Comparison of ENCODE assay signal across 15 cellular contexts in the genomic region with DNA sequence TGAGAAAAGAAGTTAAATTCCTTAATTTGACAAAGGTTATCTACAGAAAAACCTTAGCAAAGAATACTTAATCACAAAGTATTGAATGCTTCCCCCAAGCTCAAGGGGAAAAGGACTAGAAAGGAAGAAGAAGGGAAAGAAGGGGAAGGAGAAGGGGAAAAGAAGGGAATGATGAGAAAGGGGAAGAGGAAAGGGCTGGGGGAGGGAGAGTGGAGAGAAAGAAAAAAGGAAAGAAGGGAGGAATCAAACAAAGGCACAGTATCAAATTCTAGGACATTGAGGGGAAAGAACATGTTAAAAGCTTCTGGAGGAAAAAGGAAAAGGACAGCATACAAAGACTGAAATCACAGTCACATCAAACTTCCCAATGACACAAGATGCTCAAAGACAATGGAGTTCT.
DNase-seq lines count a peak whose midpoint lies in the region; ATAC-seq and TF ChIP-seq lines count a peak whose summit lies in the region.
"Had no signal": no experiment of that assay in that cellular context is flagged by ENCODE, and none has a peak within 500 bp of the region (broad histone marks: within the 10 kb centered on the region; RNA-seq: fewer than 3 reads in every experiment).

No MANE protein-coding gene starts in this region.

- H3F3A ChIP-seq in GM23338 (replicated peaks; ENCODE audit: low read depth), result no peaks in the 10 kb centered on the region

- H3K4me3 ChIP-seq in GM23338, result no peak overlapping the region
- H3K4me3 ChIP-seq: BLaER1 treated with 17β-estradiol and CSF1 and Interleukin-3, amounts not matched to agents 10 nM and 100 nM; GM23248 had no signal

- no peaks in the 10 kb centered on the region; the same call in 1 of the 2 replicates for H3K79me2 ChIP-seq in GM23338 (replicated peaks; ENCODE audit: insufficient read depth)

- no peak for TF ChIP-seq CTCF in GM23338 (conservative IDR thresholded peaks at IDR 0.05; ENCODE audit: low read depth in 2 of 2)
- no peak for TF ChIP-seq CTCF in WTC11 (IDR thresholded peaks at IDR 0.05)
- TF ChIP-seq CTCF in endothelial cell (IDR thresholded peaks at IDR 0.05; ENCODE audit: unreplicated experiment), result no peak

- no peaks in the 10 kb centered on the region for H3K27me3 Mint-ChIP-seq in GM23338 (ENCODE audit: insufficient read depth, low read depth, poor library complexity)
- H3K27me3 Mint-ChIP-seq in WTC11 (ENCODE audit: low read depth), result no peaks in the 10 kb centered on the region
- H3K27me3 Mint-ChIP-seq in endothelial cell (ENCODE audit: unreplicated experiment), result peaks cover 6% of the 10 kb centered on the region
- peaks cover 4% of the 10 kb centered on the region for H3K27me3 Mint-ChIP-seq in activated naive CD8-positive, alpha-beta T cell treated with anti-CD3 and anti-CD28 coated beads for 36 hours

- H3K4me3 Mint-ChIP-seq in GM23338 (no peak overlapping the region), WTC11 (no peak overlapping the region), endothelial cell (ENCODE audit: unreplicated experiment) (no peak overlapping the region)
- no peak overlapping the region for H3K4me3 Mint-ChIP-seq in activated naive CD8-positive, alpha-beta T cell treated with anti-CD3 and anti-CD28 coated beads for 36 hours
- H3K4me3 Mint-ChIP-seq: B cell; CD8-positive, alpha-beta T cell had no signal

- no peak overlapping the region for H3K27ac ChIP-seq in GM23338 (ENCODE audit: low read depth)
- H3K27ac ChIP-seq: BLaER1 treated with 17β-estradiol and CSF1 and Interleukin-3, amounts not matched to agents 10 nM and 100 nM; GM23248 had no signal

- DNase-seq in GM23338 (ENCODE audit: low spot score) (no peak), WTC11 (ENCODE audit: low spot score) (no peak), endothelial cell (ENCODE audit: low spot score) (no peak), cortex of kidney (lab: John Stamatoyannopoulos, UW) (no peak)
- no peak for DNase-seq in stimulated activated CD4-positive, alpha-beta T cell treated with anti-CD3 and anti-CD28 coated beads, Interleukin-12 subunit alpha, Interleukin-12 subunit beta, amount 100 ng/mL, for 4 hours
- DNase-seq in activated naive CD8-positive, alpha-beta T cell treated with anti-CD3 and anti-CD28 coated beads for 36 hours, result no peak
- DNase-seq: CD8-positive, alpha-beta T cell; DMS 273 treated with DMSO at 0.1 percent for 48 hours; DMS53; DND-41; EL; GM23248; H7 had no signal

- CTCF ChIA-PET in WTC11 (lab: Charles Lee), result interaction anchor here (0.6 to 0.7 kb wide), 2 partner anchors 23 to 143 kb away, joined by 3 to 4 read pairs; no protein-coding TSS in a partner anchor

- no peaks in the 10 kb centered on the region for H3K36me3 ChIP-seq in GM23338 (ENCODE audit: insufficient read depth)

- H3K27me3 ChIP-seq in GM23338 (ENCODE audit: insufficient read depth), result no peaks in the 10 kb centered on the region
- H3K27me3 ChIP-seq: BLaER1 treated with 17β-estradiol and CSF1 and Interleukin-3, amounts not matched to agents 10 nM and 100 nM had no signal

- no peak overlapping the region for H3K4me2 ChIP-seq in GM23338
- H3K4me2 ChIP-seq: BLaER1 treated with 17β-estradiol and CSF1 and Interleukin-3, amounts not matched to agents 10 nM and 100 nM had no signal

- POLR2A ChIA-PET in WTC11 (lab: Charles Lee), result no interaction called here

- H3K9me2 ChIP-seq in GM23338 (ENCODE audit: insufficient read depth), result no peaks in the 10 kb centered on the region

- no peaks in the 10 kb centered on the region for H4K20me1 ChIP-seq in GM23338 (replicated peaks; ENCODE audit: insufficient read depth)
- H4K20me1 ChIP-seq: BLaER1 treated with 17β-estradiol and CSF1 and Interleukin-3, amounts not matched to agents 10 nM and 100 nM had no signal

- H3K27ac Mint-ChIP-seq in GM23338 (peak overlapping the region; percentile 17; the same call in 1 of the 2 replicates), WTC11 (peak overlapping the region; percentile 12; the same call in 1 of the 2 replicates), endothelial cell (ENCODE audit: unreplicated experiment) (peak overlapping the region; percentile 83)
- H3K27ac Mint-ChIP-seq in activated naive CD8-positive, alpha-beta T cell treated with anti-CD3 and anti-CD28 coated beads for 36 hours, result no peak overlapping the region
- H3K27ac Mint-ChIP-seq: B cell; CD8-positive, alpha-beta T cell had no signal

- H3K9me3 Mint-ChIP-seq in GM23338 (no peaks in the 10 kb centered on the region), WTC11 (no peaks in the 10 kb centered on the region), endothelial cell (ENCODE audit: unreplicated experiment) (no peaks in the 10 kb centered on the region)
- no peaks in the 10 kb centered on the region for H3K9me3 Mint-ChIP-seq in activated naive CD8-positive, alpha-beta T cell treated with anti-CD3 and anti-CD28 coated beads for 36 hours
- H3K9me3 Mint-ChIP-seq: CD8-positive, alpha-beta T cell had no signal

- ATAC-seq in GM23338 (no peak), WTC11 (no peak)
- ATAC-seq: CD8-positive, alpha-beta T cell had no signal

- peaks cover 23% of the 10 kb centered on the region for H3K36me3 Mint-ChIP-seq in GM23338 (ENCODE audit: low read depth)
- H3K36me3 Mint-ChIP-seq in WTC11, result peaks cover 22% of the 10 kb centered on the region
- H3K36me3 Mint-ChIP-seq in endothelial cell (ENCODE audit: low read depth, unreplicated experiment), result peaks cover 24% of the 10 kb centered on the region
- H3K36me3 Mint-ChIP-seq in activated naive CD8-positive, alpha-beta T cell treated with anti-CD3 and anti-CD28 coated beads for 36 hours, result no peaks in the 10 kb centered on the region

- H2AFZ ChIP-seq in GM23338, result no peak overlapping the region
- H2AFZ ChIP-seq: GM23248 had no signal

- H3K4me1 Mint-ChIP-seq in GM23338, result peaks cover 6% of the 10 kb centered on the region; the same call in 2 of the 3 replicates
- H3K4me1 Mint-ChIP-seq in WTC11, result peaks cover 5% of the 10 kb centered on the region
- H3K4me1 Mint-ChIP-seq in endothelial cell (ENCODE audit: unreplicated experiment), result peaks cover 43% of the 10 kb centered on the region
- no peaks in the 10 kb centered on the region for H3K4me1 Mint-ChIP-seq in activated naive CD8-positive, alpha-beta T cell treated with anti-CD3 and anti-CD28 coated beads for 36 hours
- H3K4me1 Mint-ChIP-seq: B cell had no signal

- H3K4me1 ChIP-seq in GM23338 (ENCODE audit: insufficient read depth), result no peaks in the 10 kb centered on the region
- H3K4me1 ChIP-seq: BLaER1 treated with 17β-estradiol and CSF1 and Interleukin-3, amounts not matched to agents 10 nM and 100 nM had no signal

TF ChIP-seq in WTC11, 78 proteins besides CTCF, POLR2A, EP300 and RAD21 (continues in another document):
- TF ChIP-seq SMAD3 (CRISPR knock-in tag; IDR thresholded peaks at IDR 0.05; ENCODE audit: borderline replicate concordance) (no peak), HMGA2 (CRISPR knock-in tag; IDR thresholded peaks at IDR 0.05) (no peak), TP53 (CRISPR knock-in tag; IDR thresholded peaks at IDR 0.05) (no peak), OVOL2 (CRISPR knock-in tag; IDR thresholded peaks at IDR 0.05; ENCODE audit: borderline replicate concordance) (no peak), JAZF1 (CRISPR knock-in tag; IDR thresholded peaks at IDR 0.05) (no peak)
- TF ChIP-seq, protein P1, sequence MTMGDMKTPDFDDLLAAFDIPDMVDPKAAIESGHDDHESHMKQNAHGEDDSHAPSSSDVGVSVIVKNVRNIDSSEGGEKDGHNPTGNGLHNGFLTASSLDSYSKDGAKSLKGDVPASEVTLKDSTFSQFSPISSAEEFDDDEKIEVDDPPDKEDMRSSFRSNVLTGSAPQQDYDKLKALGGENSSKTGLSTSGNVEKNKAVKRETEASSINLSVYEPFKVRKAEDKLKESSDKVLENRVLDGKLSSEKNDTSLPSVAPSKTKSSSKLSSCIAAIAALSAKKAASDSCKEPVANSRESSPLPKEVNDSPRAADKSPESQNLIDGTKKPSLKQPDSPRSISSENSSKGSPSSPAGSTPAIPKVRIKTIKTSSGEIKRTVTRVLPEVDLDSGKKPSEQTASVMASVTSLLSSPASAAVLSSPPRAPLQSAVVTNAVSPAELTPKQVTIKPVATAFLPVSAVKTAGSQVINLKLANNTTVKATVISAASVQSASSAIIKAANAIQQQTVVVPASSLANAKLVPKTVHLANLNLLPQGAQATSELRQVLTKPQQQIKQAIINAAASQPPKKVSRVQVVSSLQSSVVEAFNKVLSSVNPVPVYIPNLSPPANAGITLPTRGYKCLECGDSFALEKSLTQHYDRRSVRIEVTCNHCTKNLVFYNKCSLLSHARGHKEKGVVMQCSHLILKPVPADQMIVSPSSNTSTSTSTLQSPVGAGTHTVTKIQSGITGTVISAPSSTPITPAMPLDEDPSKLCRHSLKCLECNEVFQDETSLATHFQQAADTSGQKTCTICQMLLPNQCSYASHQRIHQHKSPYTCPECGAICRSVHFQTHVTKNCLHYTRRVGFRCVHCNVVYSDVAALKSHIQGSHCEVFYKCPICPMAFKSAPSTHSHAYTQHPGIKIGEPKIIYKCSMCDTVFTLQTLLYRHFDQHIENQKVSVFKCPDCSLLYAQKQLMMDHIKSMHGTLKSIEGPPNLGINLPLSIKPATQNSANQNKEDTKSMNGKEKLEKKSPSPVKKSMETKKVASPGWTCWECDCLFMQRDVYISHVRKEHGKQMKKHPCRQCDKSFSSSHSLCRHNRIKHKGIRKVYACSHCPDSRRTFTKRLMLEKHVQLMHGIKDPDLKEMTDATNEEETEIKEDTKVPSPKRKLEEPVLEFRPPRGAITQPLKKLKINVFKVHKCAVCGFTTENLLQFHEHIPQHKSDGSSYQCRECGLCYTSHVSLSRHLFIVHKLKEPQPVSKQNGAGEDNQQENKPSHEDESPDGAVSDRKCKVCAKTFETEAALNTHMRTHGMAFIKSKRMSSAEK (CRISPR knock-in tag; IDR thresholded peaks at IDR 0.05; ENCODE audit: borderline replicate concordance), result no peak
- TF ChIP-seq, protein P2, sequence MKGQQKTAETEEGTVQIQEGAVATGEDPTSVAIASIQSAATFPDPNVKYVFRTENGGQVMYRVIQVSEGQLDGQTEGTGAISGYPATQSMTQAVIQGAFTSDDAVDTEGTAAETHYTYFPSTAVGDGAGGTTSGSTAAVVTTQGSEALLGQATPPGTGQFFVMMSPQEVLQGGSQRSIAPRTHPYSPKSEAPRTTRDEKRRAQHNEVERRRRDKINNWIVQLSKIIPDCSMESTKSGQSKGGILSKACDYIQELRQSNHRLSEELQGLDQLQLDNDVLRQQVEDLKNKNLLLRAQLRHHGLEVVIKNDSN (CRISPR knock-in tag; IDR thresholded peaks at IDR 0.05), result no peak
